Comparison of ENCODE assay signal across 24 cellular contexts in genomic region chr16:12551530-12551929, GRCh38.
DNase-seq lines count a peak whose midpoint lies in the region; ATAC-seq and TF ChIP-seq lines count a peak whose summit lies in the region.
"Had no signal": no experiment of that assay in that cellular context is flagged by ENCODE, and none has a peak within 500 bp of the region (broad histone marks: within the 10 kb centered on the region; RNA-seq: fewer than 3 reads in every experiment).

No MANE protein-coding gene starts in this region.

- no peak overlapping the region for H2AK5ac ChIP-seq in H9 (ENCODE audit: insufficient read length, low read length)

- no peaks in the 10 kb centered on the region for H3K79me1 ChIP-seq in H9 (ENCODE audit: insufficient read depth, low read depth, low read length, poor library complexity, severe bottlenecking)

- no peak overlapping the region for H2BK120ac ChIP-seq in H9 (ENCODE audit: low read depth, low read length, poor library complexity, severe bottlenecking)

- no peak overlapping the region for H2BK15ac ChIP-seq in H9 (ENCODE audit: low read depth, low read length)

- H3K36me3 ChIP-seq in neural progenitor cell = no peaks in the 10 kb centered on the region
- H3K36me3 ChIP-seq: gastroesophageal sphincter, left lung, ovary, spleen, suprapubic skin had no signal

- H3K4ac ChIP-seq in H9 (ENCODE audit: low read depth, low read length) = no peak overlapping the region

- H3K27me3 Mint-ChIP-seq in activated T-cell treated with anti-CD3 and anti-CD28 coated beads, Interleukin-2, amount 50 U/mL, for 72 hours (ENCODE audit: low read depth) = no peaks in the 10 kb centered on the region
- H3K27me3 Mint-ChIP-seq in H9 (ENCODE audit: low read depth) (peaks cover 3% of the 10 kb centered on the region; the same call in 1 of the 2 replicates), neural progenitor cell (ENCODE audit: insufficient read depth, low read depth) (peaks cover 8% of the 10 kb centered on the region)
- no peaks in the 10 kb centered on the region for H3K27me3 Mint-ChIP-seq in activated CD4-positive, alpha-beta memory T cell treated with anti-CD3 and anti-CD28 coated beads, Interleukin-2, amount 10 ng/mL, durations not matched to agents 7 days and 5 days
- H3K27me3 Mint-ChIP-seq: activated B cell treated with CpG ODN at 0.5 μM for 24 hours, naive B cell had no signal

- H3K9me3 Mint-ChIP-seq in activated T-cell treated with anti-CD3 and anti-CD28 coated beads, Interleukin-2, amount 50 U/mL, for 72 hours = no peaks in the 10 kb centered on the region
- H3K9me3 Mint-ChIP-seq in H9 (no peaks in the 10 kb centered on the region), neural progenitor cell (no peaks in the 10 kb centered on the region)
- no peaks in the 10 kb centered on the region for H3K9me3 Mint-ChIP-seq in activated CD4-positive, alpha-beta memory T cell treated with anti-CD3 and anti-CD28 coated beads, Interleukin-2, amount 10 ng/mL, durations not matched to agents 7 days and 5 days
- H3K9me3 Mint-ChIP-seq: activated B cell treated with CpG ODN at 0.5 μM for 24 hours; naive B cell; stimulated activated effector memory CD8-positive, alpha-beta T cell treated with anti-CD3 and anti-CD28 coated beads, Interleukin-12 subunit alpha, Interleukin-12 subunit beta, amount 100 ng/mL, for 72 hours had no signal

- CTCF ChIA-PET in activated CD4-positive, alpha-beta memory T cell treated with anti-CD3 and anti-CD28 coated beads, Interleukin-2, amount 10 ng/mL, durations not matched to agents 7 days and 5 days (lab: Charles Lee) = interaction anchor here (0.8 to 1.0 kb wide), 2 partner anchors 16 to 22 kb away, joined by 4 to 6 read pairs; no protein-coding TSS in a partner anchor
- CTCF ChIA-PET in RWPE1 (lab: Yijun Ruan, JAX) = interaction anchor here (0.6 to 1.0 kb wide), 3 partner anchors 23 to 356 kb away, joined by 3 to 4 read pairs (median 3); no protein-coding TSS in a partner anchor

- H3K18ac ChIP-seq in H9 (ENCODE audit: insufficient read length, low read depth, low read length) = peak overlapping the region; percentile 11

- H3K79me2 ChIP-seq in H9 (ENCODE audit: insufficient read depth, low read length) (no peaks in the 10 kb centered on the region), neural progenitor cell (ENCODE audit: low read depth) (no peaks in the 10 kb centered on the region)

- no peak overlapping the region for H2BK12ac ChIP-seq in H9 (ENCODE audit: insufficient read length, low read depth, low read length)

- H3K4me1 ChIP-seq in H9 (ENCODE audit: insufficient read depth, low read length) (peaks cover 4% of the 10 kb centered on the region; the same call in 1 of the 2 replicates), neural progenitor cell (peaks cover 26% of the 10 kb centered on the region)
- H3K4me1 ChIP-seq: gastroesophageal sphincter, left lung had no signal

- H3K4me2 ChIP-seq in H9 (ENCODE audit: insufficient read depth, insufficient read length, low read length) (no peak overlapping the region), neural progenitor cell (peak overlapping the region; percentile 61)

- H2BK5ac ChIP-seq in H9 (ENCODE audit: insufficient read length, low read length) = no peak overlapping the region

- peaks cover 0 to 5% of the 10 kb centered on the region in 2 donors for H3K36me3 Mint-ChIP-seq in activated T-cell treated with anti-CD3 and anti-CD28 coated beads, Interleukin-2, amount 50 U/mL, for 72 hours (ENCODE audit: insufficient read depth in 2 of 2)
- H3K36me3 Mint-ChIP-seq in H9 (ENCODE audit: insufficient read depth in 1 of 3, low read depth in 3 of 3) (no peaks in the 10 kb centered on the region), neural progenitor cell (no peaks in the 10 kb centered on the region)
- H3K36me3 Mint-ChIP-seq in activated CD4-positive, alpha-beta memory T cell treated with anti-CD3 and anti-CD28 coated beads, Interleukin-2, amount 10 ng/mL, durations not matched to agents 7 days and 5 days (ENCODE audit: low read depth) = peaks cover 15% of the 10 kb centered on the region
- H3K36me3 Mint-ChIP-seq: naive B cell; stimulated activated effector memory CD8-positive, alpha-beta T cell treated with anti-CD3 and anti-CD28 coated beads, Interleukin-12 subunit alpha, Interleukin-12 subunit beta, amount 100 ng/mL, for 72 hours had no signal

- no peak overlapping the region for H3K14ac ChIP-seq in H9 (ENCODE audit: insufficient read depth, low read length)

- H3K9me3 ChIP-seq in H9 (ENCODE audit: control insufficient read depth, low read depth, low read length) (no peaks in the 10 kb centered on the region), neural progenitor cell (ENCODE audit: low read depth) (no peaks in the 10 kb centered on the region)
- H3K9me3 ChIP-seq: gastroesophageal sphincter, left lung, ovary, spleen, suprapubic skin had no signal

- peaks cover 69% of the 10 kb centered on the region for H3K4me1 Mint-ChIP-seq in activated T-cell treated with anti-CD3 and anti-CD28 coated beads, Interleukin-2, amount 50 U/mL, for 72 hours (ENCODE audit: low read depth)
- peaks cover 24 to 36% of the 10 kb centered on the region in 2 experiments for H3K4me1 Mint-ChIP-seq in H9
- peaks cover 64% of the 10 kb centered on the region for H3K4me1 Mint-ChIP-seq in activated CD4-positive, alpha-beta memory T cell treated with anti-CD3 and anti-CD28 coated beads, Interleukin-2, amount 10 ng/mL, durations not matched to agents 7 days and 5 days
- H3K4me1 Mint-ChIP-seq in neural progenitor cell = peaks cover 31% of the 10 kb centered on the region

- peak overlapping the region; percentile 68 for H3K27ac Mint-ChIP-seq in activated T-cell treated with anti-CD3 and anti-CD28 coated beads, Interleukin-2, amount 50 U/mL, for 72 hours
- H3K27ac Mint-ChIP-seq in H9 = no peak overlapping the region
- peak overlapping the region; percentile 57 for H3K27ac Mint-ChIP-seq in activated CD4-positive, alpha-beta memory T cell treated with anti-CD3 and anti-CD28 coated beads, Interleukin-2, amount 10 ng/mL, durations not matched to agents 7 days and 5 days
- no peak overlapping the region for H3K27ac Mint-ChIP-seq in neural progenitor cell
- H3K27ac Mint-ChIP-seq: activated B cell treated with CpG ODN at 0.5 μM for 24 hours had no signal

- no peak overlapping the region for H3T11ph ChIP-seq in H9 (ENCODE audit: low read length)

- H3K23ac ChIP-seq in H9 (ENCODE audit: insufficient read length, low read depth, low read length) = no peak overlapping the region

- POLR2A ChIA-PET in activated CD4-positive, alpha-beta memory T cell treated with anti-CD3 and anti-CD28 coated beads, Interleukin-2, amount 10 ng/mL, durations not matched to agents 7 days and 5 days (lab: Charles Lee) = interaction anchor here (1.4 to 13.5 kb wide), 2 partner anchors 15 to 198 kb away, joined by 4 to 132 read pairs; no protein-coding TSS in a partner anchor
- POLR2A ChIA-PET in RWPE1 (lab: Yijun Ruan, JAX; ENCODE audit: low non-redundant PET) = no interaction called here

- no peaks in the 10 kb centered on the region for H3F3A ChIP-seq in neural progenitor cell (ENCODE audit: low read depth)

- no peaks in the 10 kb centered on the region for H3K23me2 ChIP-seq in H9 (ENCODE audit: insufficient read length, low read depth, low read length, poor library complexity, severe bottlenecking)

- H3K27me3 ChIP-seq in H9 (ENCODE audit: insufficient read depth, low read length) (no peaks in the 10 kb centered on the region), neural progenitor cell (no peaks in the 10 kb centered on the region)
- H3K27me3 ChIP-seq: gastroesophageal sphincter, left lung, ovary, spleen, suprapubic skin had no signal

- H3K9ac ChIP-seq in H9 (ENCODE audit: extremely low read depth, insufficient read length, low read length) = no peak overlapping the region
- no peak overlapping the region for H3K9ac ChIP-seq in neural progenitor cell

- WGBS in H9 (ENCODE audit: extremely low coverage, insufficient read length, low lambda C conversion rate) = no CpG with 5 or more reads among the region's 3 CpGs

- peak; percentile 45 to 60 for ATAC-seq in activated T-cell treated with anti-CD3 and anti-CD28 coated beads, Interleukin-2, amount 50 U/mL, for 72 hours (replicated peaks in 1 of 2)
- ATAC-seq: gastroesophageal sphincter; left lung; SK-N-SH treated with all-trans-retinoic acid at 6 μM for 48 hours; stimulated activated effector memory CD8-positive, alpha-beta T cell treated with anti-CD3 and anti-CD28 coated beads, Interleukin-12 subunit alpha, Interleukin-12 subunit beta, amount 100 ng/mL, for 72 hours had no signal

- H4K5ac ChIP-seq in H9 (ENCODE audit: insufficient read length, low read depth, low read length) = no peak overlapping the region

- H4K91ac ChIP-seq in H9 (ENCODE audit: insufficient read length, low read depth, low read length) = no peak overlapping the region

- H3K4me3 ChIP-seq in neural progenitor cell = no peak overlapping the region
- H3K4me3 ChIP-seq: coronary artery, gastroesophageal sphincter, left lung, ovary, spleen, suprapubic skin had no signal

- no peak overlapping the region for H4K8ac ChIP-seq in H9 (replicated peaks; ENCODE audit: insufficient read length, low read depth, low read length)

- TF ChIP-seq CTCF in H9 (conservative IDR thresholded peaks at IDR 0.05) = no peak
- TF ChIP-seq CTCF in neural progenitor cell (IDR thresholded peaks at IDR 0.05) = no peak
- TF ChIP-seq CTCF in RWPE1 (conservative IDR thresholded peaks at IDR 0.05; ENCODE audit: low read depth) = no peak

- peak overlapping the region in 1 of 2 donors; percentile 51 for H3K4me3 Mint-ChIP-seq in activated T-cell treated with anti-CD3 and anti-CD28 coated beads, Interleukin-2, amount 50 U/mL, for 72 hours
- no peak overlapping the region for H3K4me3 Mint-ChIP-seq in H9
- H3K4me3 Mint-ChIP-seq in activated CD4-positive, alpha-beta memory T cell treated with anti-CD3 and anti-CD28 coated beads, Interleukin-2, amount 10 ng/mL, durations not matched to agents 7 days and 5 days = no peak overlapping the region
- H3K4me3 Mint-ChIP-seq in neural progenitor cell = no peak overlapping the region
- H3K4me3 Mint-ChIP-seq: activated B cell treated with CpG ODN at 0.5 μM for 24 hours; naive B cell; stimulated activated effector memory CD8-positive, alpha-beta T cell treated with anti-CD3 and anti-CD28 coated beads, Interleukin-12 subunit alpha, Interleukin-12 subunit beta, amount 100 ng/mL, for 72 hours had no signal

- H4K20me1 ChIP-seq in H9 (ENCODE audit: control insufficient read depth, insufficient read depth, insufficient read length) (no peaks in the 10 kb centered on the region), neural progenitor cell (ENCODE audit: low read depth) (peaks cover 4% of the 10 kb centered on the region)

- H3K27ac ChIP-seq in H9 (ENCODE audit: insufficient read length, low read depth, low read length) = no peak overlapping the region
- no peak overlapping the region for H3K27ac ChIP-seq in neural progenitor cell
- no peak overlapping the region for H3K27ac ChIP-seq in RWPE1
- H3K27ac ChIP-seq: coronary artery, gastroesophageal sphincter, left lung, ovary, spleen, suprapubic skin had no signal

- no peak overlapping the region for H2BK20ac ChIP-seq in H9 (ENCODE audit: low read depth, low read length, poor library complexity, severe bottlenecking)

- H3K56ac ChIP-seq in H9 (ENCODE audit: insufficient read length, low read depth, low read length) = no peak overlapping the region

- DNase-seq in activated T-cell treated with anti-CD3 and anti-CD28 coated beads, Interleukin-2, amount 50 U/mL, for 72 hours = peak in 1 of 2 donors; percentile 52
- DNase-seq in activated T-cell treated with anti-CD3 and anti-CD28 coated beads, Interleukin-2, amount 50 U/mL, for 48 hours = no peak
- DNase-seq in H9 (no peak), neural progenitor cell (ENCODE audit: low spot score) (no peak), hippocampal formation (lab: John Stamatoyannopoulos, UW) (no peak), RWPE1 (ENCODE audit: low spot score) (no peak), amniotic stem cell (lab: John Stamatoyannopoulos, UW) (no peak)
- DNase-seq in activated CD4-positive, alpha-beta memory T cell treated with anti-CD3 and anti-CD28 coated beads, Interleukin-2, amount 10 ng/mL, durations not matched to agents 7 days and 5 days = peak; percentile 29
- DNase-seq: activated B cell treated with CpG ODN at 0.5 μM for 24 hours; activated effector memory CD4-positive, alpha-beta T cell treated with Interleukin-2 at 50 U/mL for 16 hours; anterior cingulate cortex; left lung; naive B cell; NCI-H1092 treated with DMSO at 0.1 percent for 48 hours; NCI-H187 treated with DMSO at 0.1 percent for 48 hours; NCI-H69; ovary; spleen; stimulated activated CD4-positive, alpha-beta T cell treated with anti-CD3 and anti-CD28 coated beads, Interleukin-2, amount 100 ng/mL, for 48 hours had no signal

- no peak overlapping the region for H2AFZ ChIP-seq in H9 (ENCODE audit: low read length)
- H2AFZ ChIP-seq in neural progenitor cell (replicated peaks) = no peak overlapping the region

Comparison
In these comparisons a context has a peak if more than half of its experiments do, and no peak if none do; other contexts are left out.
1. H3K27ac Mint-ChIP-seq: peak in activated T-cell treated with anti-CD3 and anti-CD28 coated beads, Interleukin-2, amount 50 U/mL, for 72 hours (single experiment) and activated CD4-positive, alpha-beta memory T cell treated with anti-CD3 and anti-CD28 coated beads, Interleukin-2, amount 10 ng/mL, durations not matched to agents 7 days and 5 days (single experiment); none in H9 (0 of 3) and neural progenitor cell (single experiment).